8 cellular contexts compared by ENCODE assay signal in genomic region chr19:6632002-6632621, GRCh38. TPM values are rescaled to one million over a fixed set of nuclear protein-coding genes. Genes with fewer than 3 reads are reported as not detected.
DNase-seq lines count a peak whose midpoint lies in the region; ATAC-seq and TF ChIP-seq lines count a peak whose summit lies in the region.

No MANE protein-coding gene starts in this region.

- TF ChIP-seq CTCF in DND-41 (IDR thresholded peaks at IDR 0.05; ENCODE audit: borderline replicate concordance, extremely low read depth, low read length, poor library complexity, severe bottlenecking) (peak; percentile 80), foreskin fibroblast (IDR thresholded peaks at IDR 0.05; ENCODE audit: low read depth, low read length) (peak; percentile 91), tibial artery (IDR thresholded peaks at IDR 0.05) (peak; percentile 74 to 79)

- H3K4me1 ChIP-seq in DND-41 (ENCODE audit: insufficient read depth, low read length) (peaks cover 8% of the 10 kb centered on the region), Karpas-422 (ENCODE audit: low read length) (peaks cover 9% of the 10 kb centered on the region), tibial artery (no peaks in the 10 kb centered on the region)

- H3K79me2 ChIP-seq in DND-41 (ENCODE audit: insufficient read depth, low read length), result no peaks in the 10 kb centered on the region
- H3K79me2 ChIP-seq in Karpas-422 (ENCODE audit: low read length), result no peaks in the 10 kb centered on the region

- H3K4me2 ChIP-seq in DND-41 (ENCODE audit: insufficient read depth, low read length) (no peak overlapping the region), Karpas-422 (ENCODE audit: low read depth, low read length, poor library complexity, severe bottlenecking) (no peak overlapping the region)

- DNase-seq in DND-41 (peak; percentile 84), Karpas-422 (peak; percentile 95), RPMI8226 (peak; percentile 84), foreskin fibroblast (peak; percentile 42 to 76), occipital lobe (lab: John Stamatoyannopoulos, UW) (peak; percentile 19), tibial artery (peak in 1 of 2 donors; percentile 76)
- peak; percentile 48 to 71 for DNase-seq in activated T-helper 1 cell treated with anti-CD3 and anti-CD28 coated beads, Interleukin-2, amount 50 U/mL, for 16 hours (ENCODE audit: low read depth in 1 of 2, low spot score in 1 of 2)

- H3K9me2 ChIP-seq in Karpas-422 (replicated peaks; ENCODE audit: insufficient read depth, low read length), result no peaks in the 10 kb centered on the region

- H3K9ac ChIP-seq in DND-41 (ENCODE audit: low read depth, low read length), result no peak overlapping the region
- H3K9ac ChIP-seq in Karpas-422 (ENCODE audit: low read length), result no peak overlapping the region

- ATAC-seq in DND-41 (ENCODE audit: insufficient read depth, low read depth), result peak; percentile 82
- ATAC-seq in GM19351 (IDR thresholded peaks at IDR 0.05; ENCODE audit: unreplicated experiment), result no peak

- H2AFZ ChIP-seq in DND-41 (ENCODE audit: low read depth, low read length) (peak overlapping the region; percentile 33; the same call in 1 of the 2 replicates), Karpas-422 (ENCODE audit: low read length) (no peak overlapping the region)

- H3K36me3 ChIP-seq in DND-41 (ENCODE audit: insufficient read depth, low read length) (no peaks in the 10 kb centered on the region), Karpas-422 (ENCODE audit: insufficient read depth, low read length) (no peaks in the 10 kb centered on the region), tibial artery (no peaks in the 10 kb centered on the region)

- no peaks in the 10 kb centered on the region for H4K20me1 ChIP-seq in DND-41 (ENCODE audit: insufficient read depth, low read length)
- no peaks in the 10 kb centered on the region for H4K20me1 ChIP-seq in Karpas-422 (ENCODE audit: insufficient read depth, low read depth, low read length)

- intact Hi-C loops in tibial artery (cut with DNase I; ENCODE audit: low total_unique reads), result loop anchor here (5.0 to 10.0 kb wide), 2 partner anchors 123 to 230 kb away; no protein-coding TSS in a partner anchor

- H3K27ac ChIP-seq in DND-41 (ENCODE audit: low read length) (no peak overlapping the region), Karpas-422 (ENCODE audit: low read length) (no peak overlapping the region), tibial artery (no peak overlapping the region)

- H3K9me3 ChIP-seq in DND-41 (ENCODE audit: insufficient read depth, low read length, severe bottlenecking) (no peaks in the 10 kb centered on the region), Karpas-422 (ENCODE audit: low read length) (no peaks in the 10 kb centered on the region), tibial artery (no peaks in the 10 kb centered on the region)

- no peak overlapping the region for H3K4me3 ChIP-seq in DND-41 (ENCODE audit: low read depth in 1 of 2, low read length in 2 of 2)
- no peak overlapping the region for H3K4me3 ChIP-seq in Karpas-422 (ENCODE audit: low read length)
- no peak overlapping the region for H3K4me3 ChIP-seq in foreskin fibroblast (ENCODE audit: low read depth in 1 of 2, low read length in 2 of 2)
- H3K4me3 ChIP-seq in tibial artery, result no peak overlapping the region

- H3K27me3 ChIP-seq in DND-41 (ENCODE audit: insufficient read depth, low read length, poor library complexity) (no peaks in the 10 kb centered on the region), Karpas-422 (ENCODE audit: low read length) (no peaks in the 10 kb centered on the region), tibial artery (peaks cover 0 to 11% of the 10 kb centered on the region in 2 donors)

RNA-seq across cellular contexts. Expression of gene TNFSF14, which starts 37.8 kb away (rescaled TPM):
- 1.8 TPM in 1 of 2 replicates, not detected in the other for total RNA-seq in Karpas-422 (2014; rRNA removed; shearing (Covaris generic); ENCODE audit: low replicate concordance)
- not detected for total RNA-seq in occipital lobe

RNA-seq across cellular contexts. Expression of gene CD70, which starts 41.2 kb away (rescaled TPM):
- 10.4 and 12.6 TPM in 2 replicates for total RNA-seq in Karpas-422 (2014; rRNA removed; shearing (Covaris generic); ENCODE audit: low replicate concordance)
- total RNA-seq in occipital lobe, result not detected

Comparison
In these comparisons a context has a peak if more than half of its experiments do, and no peak if none do; other contexts are left out.
1. RNA of gene CD70, which starts 41.2 kb away (total RNA-seq): 10.4 to 12.6 TPM in Karpas-422; not detected in occipital lobe (single experiment); every median in the first group is over 10 times any median in the second.
2. Peak in every context shown above with its lines, with median percentiles within 50 percentile points of each other: CTCF ChIP-seq.